ENCODE assay signal across 23 cellular contexts in genomic region chr7:82078807-82079206, GRCh38.
"Had no signal": no experiment of that assay in that cellular context is flagged by ENCODE, and none has a peak within 500 bp of the region (broad histone marks: within the 10 kb centered on the region; RNA-seq: fewer than 3 reads in every experiment).

No MANE protein-coding gene starts in this region.

- H3K36me3 ChIP-seq: right lobe of liver, spleen, upper lobe of right lung, vagina had no signal

- FAIRE-seq: endothelial cell of umbilical vein had no signal

- ATAC-seq: foreskin keratinocyte; left colon; left ventricle myocardium superior; naive thymus-derived CD4-positive, alpha-beta T cell; right lobe of liver; stimulated activated memory B cell treated with anti-CD40 and anti-IgM and Interleukin-4, amounts not matched to agents 10 μg/mL and 1 μg/mL and 100 μg/mL, for 72 hours; upper lobe of right lung had no signal

- H3K4me3 ChIP-seq: lung, psoas muscle, right lobe of liver, spleen, tibial artery, upper lobe of right lung, vagina had no signal

- H3K27ac ChIP-seq: foreskin keratinocyte, psoas muscle, right lobe of liver, spleen, tibial artery, upper lobe of right lung, vagina had no signal

- H3K4me1 ChIP-seq: foreskin keratinocyte, psoas muscle, right lobe of liver, spleen, tibial artery, upper lobe of right lung, vagina had no signal

- H3K9me3 ChIP-seq: psoas muscle, right lobe of liver, spleen, tibial artery, upper lobe of right lung, vagina had no signal

- DNase-seq: effector CD4-positive, alpha-beta T cell; endodermal cell; erythroblast; foreskin keratinocyte; head of caudate nucleus; hippocampal formation; left colon; left ventricle myocardium superior; naive thymus-derived CD4-positive, alpha-beta T cell; nephron progenitor cell; psoas muscle; retina; right lobe of liver; spleen; stimulated activated CD4-positive, alpha-beta T cell treated with anti-CD3 and anti-CD28 coated beads, Interleukin-15, amount 100 ng/mL, for 24 hours; stimulated activated CD4-positive, alpha-beta T cell treated with anti-CD3 and anti-CD28 coated beads, Interleukin-1b, Interleukin-23, amount 100 ng/mL, for 48 hours; stimulated activated CD4-positive, alpha-beta T cell treated with anti-CD3 and anti-CD28 coated beads, Interleukin-4, amount 100 ng/mL, for 24 hours; tibial artery; upper lobe of right lung had no signal

- H3K27me3 ChIP-seq: foreskin keratinocyte, right lobe of liver, spleen, tibial artery, upper lobe of right lung, vagina had no signal
